In genomic region chr9:16664211-16664610, GRCh38 we compare ENCODE assay signal across 18 cellular contexts.
DNase-seq lines count a peak whose midpoint lies in the region; ATAC-seq and TF ChIP-seq lines count a peak whose summit lies in the region.
"Had no signal": no experiment of that assay in that cellular context is flagged by ENCODE, and none has a peak within 500 bp of the region (broad histone marks: within the 10 kb centered on the region; RNA-seq: fewer than 3 reads in every experiment).

No MANE protein-coding gene starts in this region.

- no peaks in the 10 kb centered on the region for H4K20me1 ChIP-seq in IMR-90 (ENCODE audit: insufficient read depth, low read length)

- in situ Hi-C loops in IMR-90 (cut with MboI; ENCODE audit: low sequenced_read_pairs) = no loop called here
- in situ Hi-C loops in astrocyte of the spinal cord (cut with HindIII; ENCODE audit: low sequenced_read_pairs) = no loop called here

- WGBS in IMR-90 (ENCODE audit: extremely low coverage in 2 of 2, insufficient read length in 1 of 2), 2 experiments = 100% methylated on average over 1 of the region's 2 CpGs; no CpG with 5 or more reads in 1 of the 2 experiments

- TF ChIP-seq CTCF in IMR-90 (conservative IDR thresholded peaks at IDR 0.05; ENCODE audit: low read depth, low read length) (no peak), astrocyte of the spinal cord (IDR thresholded peaks at IDR 0.05; ENCODE audit: low read depth, low read length) (no peak), natural killer cell (IDR thresholded peaks at IDR 0.05) (no peak)

- POLR2A ChIA-PET in IMR-90 (lab: Charles Lee; ENCODE audit: unreplicated experiment) = no interaction called here

- dilution Hi-C loops in IMR-90 (cut with HindIII; ENCODE audit: low sequenced_read_pairs, unreplicated experiment) = no loop called here

- no peak for TF ChIP-seq POLR2A in IMR-90 (IDR thresholded peaks at IDR 0.05; ENCODE audit: low read depth, low read length)

- BruUV-seq in IMR-90 (replicated peaks; lab: Mats Ljungman, UMichigan) = no TSS peak

- H2AK9ac ChIP-seq in IMR-90 (replicated peaks; ENCODE audit: low read depth, low read length, poor library complexity) = no peak overlapping the region

- no peak overlapping the region for H3K4me2 ChIP-seq in IMR-90 (ENCODE audit: low read depth, low read length)
- H3K4me2 ChIP-seq: GM23338 had no signal

- H3K9me1 ChIP-seq in IMR-90 (ENCODE audit: insufficient read depth, low read length) = peaks cover 5% of the 10 kb centered on the region; the same call in 1 of the 2 replicates

- H3K23ac ChIP-seq in IMR-90 (ENCODE audit: low read depth, low read length) = no peak overlapping the region

- no peaks in the 10 kb centered on the region for H3K27me3 Mint-ChIP-seq in natural killer cell (ENCODE audit: low read depth in 2 of 2)
- H3K27me3 Mint-ChIP-seq: B cell; CD4-positive, alpha-beta memory T cell had no signal

- no peak overlapping the region for H3K27ac ChIP-seq in IMR-90 (ENCODE audit: insufficient read depth, low read length)
- H3K27ac ChIP-seq: SJCRH30 had no signal

- no peak overlapping the region for H3K27ac Mint-ChIP-seq in natural killer cell
- H3K27ac Mint-ChIP-seq: B cell; CD4-positive, alpha-beta memory T cell; GM23338 had no signal

- no peaks in the 10 kb centered on the region for H3K27me3 ChIP-seq in IMR-90 (ENCODE audit: control insufficient read depth, insufficient read depth, low read length)
- H3K27me3 ChIP-seq: SJCRH30 had no signal

- TF ChIP-seq RAD21 in IMR-90 (IDR thresholded peaks at IDR 0.05; ENCODE audit: low read length) = no peak

- H3K36me3 ChIP-seq in IMR-90 (ENCODE audit: control insufficient read depth, insufficient read depth, low read length) = peaks cover 1% of the 10 kb centered on the region; the same call in 1 of the 2 replicates
- H3K36me3 ChIP-seq: SJCRH30 had no signal

- CTCF ChIA-PET in IMR-90 (lab: Yijun Ruan, JAX) = no interaction called here

- H3K9me3 Mint-ChIP-seq in natural killer cell = no peaks in the 10 kb centered on the region
- H3K9me3 Mint-ChIP-seq: GM23338 had no signal

- no peak overlapping the region for H4K8ac ChIP-seq in IMR-90 (ENCODE audit: low read depth in 2 of 2, low read length in 2 of 2)

- H3K4me3 ChIP-seq in IMR-90 (ENCODE audit: insufficient read depth, low read depth, low read length) = no peak overlapping the region
- no peak overlapping the region for H3K4me3 ChIP-seq in astrocyte of the spinal cord (ENCODE audit: low read depth, low read length)
- H3K4me3 ChIP-seq: GM23338, SJCRH30 had no signal

- H2BK120ac ChIP-seq in IMR-90 (ENCODE audit: low read depth, low read length) = no peak overlapping the region

- H3K36me3 Mint-ChIP-seq in natural killer cell = no peaks in the 10 kb centered on the region
- H3K36me3 Mint-ChIP-seq: CD4-positive, alpha-beta memory T cell had no signal

- H2AK5ac ChIP-seq in IMR-90 (ENCODE audit: low read depth, low read length) = no peak overlapping the region

- H2BK5ac ChIP-seq in IMR-90 (ENCODE audit: low read depth, low read length, poor library complexity, severe bottlenecking) = no peak overlapping the region

- H4K91ac ChIP-seq in IMR-90 (ENCODE audit: insufficient read depth, low read depth, low read length) = no peak overlapping the region

- no peak for ATAC-seq in IMR-90 (ENCODE audit: low read depth)
- ATAC-seq in natural killer cell = no peak
- ATAC-seq: GM23338 had no signal

- no peak overlapping the region for H3K9ac ChIP-seq in IMR-90 (ENCODE audit: low read depth, low read length)

- no peak overlapping the region for H3K4ac ChIP-seq in IMR-90 (ENCODE audit: low read depth, low read length)

- peaks cover 11 to 17% of the 10 kb centered on the region in 2 donors for H3K4me1 Mint-ChIP-seq in natural killer cell
- H3K4me1 Mint-ChIP-seq: B cell; CD4-positive, alpha-beta memory T cell had no signal

- no peaks in the 10 kb centered on the region for H3K4me1 ChIP-seq in IMR-90 (ENCODE audit: control insufficient read depth, insufficient read depth, low read length)

- DNase-seq in IMR-90 (peak; percentile 29), astrocyte of the spinal cord (ENCODE audit: low read depth, low spot score) (peak; percentile 41), glomerular visceral epithelial cell (ENCODE audit: extremely low spot score) (peak; percentile 75), globus pallidus (ENCODE audit: low spot score) (no peak), natural killer cell (no peak), NCI-H2196 treated with DMSO at 0.1 percent for 48 hours (lab: John Stamatoyannopoulos, UW; ENCODE audit: unreplicated experiment) (no peak)
- DNase-seq in activated effector memory CD4-positive, alpha-beta T cell treated with Interleukin-2 at 50 U/mL for 16 hours = no peak
- DNase-seq: Calu3, DMS53, KBM-7, NCI-H1436, NCI-H2029, NCI-H2171 treated with DMSO at 0.1 percent for 48 hours, NCI-H774, SJCRH30 had no signal

- H3K18ac ChIP-seq in IMR-90 (ENCODE audit: low read depth, low read length) = no peak overlapping the region

- no peak overlapping the region for H2BK15ac ChIP-seq in IMR-90 (ENCODE audit: low read depth, low read length)

- no peak overlapping the region for H2BK20ac ChIP-seq in IMR-90 (ENCODE audit: low read depth, low read length)

- 0 out of 2 replicates have a peak overlapping the region, but pooled peaks have one; percentile 45 for H3K14ac ChIP-seq in IMR-90 (replicated peaks; ENCODE audit: low read depth, low read length)

- H3K4me3 Mint-ChIP-seq in natural killer cell = no peak overlapping the region
- H3K4me3 Mint-ChIP-seq: B cell; CD4-positive, alpha-beta memory T cell; GM23338 had no signal

- H3K79me1 ChIP-seq in IMR-90 (ENCODE audit: low read depth in 1 of 2, low read length in 2 of 2) = peaks cover 23 to 28% of the 10 kb centered on the region in 2 experiments

- H2AFZ ChIP-seq in IMR-90 (replicated peaks; ENCODE audit: low read length, poor library complexity) = no peak overlapping the region
- H2AFZ ChIP-seq: GM23338 had no signal

- intact Hi-C loops in IMR-90 (cut with micrococcal nuclease) (no loop called here), natural killer cell (cut with micrococcal nuclease) (no loop called here)

- H3K56ac ChIP-seq in IMR-90 (ENCODE audit: extremely low read depth, insufficient read depth, low read length) = no peak overlapping the region

- no peaks in the 10 kb centered on the region for H3K9me3 ChIP-seq in IMR-90 (ENCODE audit: control insufficient read depth, insufficient read depth, low read length)
- H3K9me3 ChIP-seq: SJCRH30 had no signal

- H4K5ac ChIP-seq in IMR-90 (ENCODE audit: low read depth, low read length) = no peak overlapping the region

TF ChIP-seq in IMR-90, 13 proteins besides CTCF, POLR2A, EP300 and RAD21:
- no peak for TF ChIP-seq RCOR1 (IDR thresholded peaks at IDR 0.05; ENCODE audit: insufficient replicate concordance, low read length)
- no peak for TF ChIP-seq RFX5 (IDR thresholded peaks at IDR 0.05; ENCODE audit: low read depth, low read length)
- TF ChIP-seq, protein P1, sequence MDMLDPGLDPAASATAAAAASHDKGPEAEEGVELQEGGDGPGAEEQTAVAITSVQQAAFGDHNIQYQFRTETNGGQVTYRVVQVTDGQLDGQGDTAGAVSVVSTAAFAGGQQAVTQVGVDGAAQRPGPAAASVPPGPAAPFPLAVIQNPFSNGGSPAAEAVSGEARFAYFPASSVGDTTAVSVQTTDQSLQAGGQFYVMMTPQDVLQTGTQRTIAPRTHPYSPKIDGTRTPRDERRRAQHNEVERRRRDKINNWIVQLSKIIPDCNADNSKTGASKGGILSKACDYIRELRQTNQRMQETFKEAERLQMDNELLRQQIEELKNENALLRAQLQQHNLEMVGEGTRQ (IDR thresholded peaks at IDR 0.05; ENCODE audit: low read depth, low read length) = no peak
- no peak for TF ChIP-seq MAZ (IDR thresholded peaks at IDR 0.05; ENCODE audit: borderline replicate concordance, low read depth, low read length)
- no peak for TF ChIP-seq CHD1 (IDR thresholded peaks at IDR 0.05; ENCODE audit: low read depth, low read length)
- TF ChIP-seq BHLHE40 (IDR thresholded peaks at IDR 0.05; ENCODE audit: low read depth, low read length) = no peak
- TF ChIP-seq FOS (IDR thresholded peaks at IDR 0.05; ENCODE audit: low read depth, low read length) = no peak
- no peak for TF ChIP-seq SMC3 (IDR thresholded peaks at IDR 0.05; ENCODE audit: low read depth, low read length)
- no peak for TF ChIP-seq MXI1 (IDR thresholded peaks at IDR 0.05; ENCODE audit: borderline replicate concordance, low read depth, low read length)
TF ChIP-seq in IMR-90: peak in this region for 0.

Comparison
In these comparisons a context has a peak if more than half of its experiments do, and no peak if none do; other contexts are left out.
1. DNase-seq: peak in IMR-90 (single experiment), astrocyte of the spinal cord (single experiment) and glomerular visceral epithelial cell (single experiment); none in globus pallidus (single experiment), natural killer cell (single experiment), activated effector memory CD4-positive, alpha-beta T cell treated with Interleukin-2 at 50 U/mL for 16 hours (single experiment) and NCI-H2196 treated with DMSO at 0.1 percent for 48 hours (single experiment).